ENCODE assay signal across 2 cellular contexts in the genomic region with DNA sequence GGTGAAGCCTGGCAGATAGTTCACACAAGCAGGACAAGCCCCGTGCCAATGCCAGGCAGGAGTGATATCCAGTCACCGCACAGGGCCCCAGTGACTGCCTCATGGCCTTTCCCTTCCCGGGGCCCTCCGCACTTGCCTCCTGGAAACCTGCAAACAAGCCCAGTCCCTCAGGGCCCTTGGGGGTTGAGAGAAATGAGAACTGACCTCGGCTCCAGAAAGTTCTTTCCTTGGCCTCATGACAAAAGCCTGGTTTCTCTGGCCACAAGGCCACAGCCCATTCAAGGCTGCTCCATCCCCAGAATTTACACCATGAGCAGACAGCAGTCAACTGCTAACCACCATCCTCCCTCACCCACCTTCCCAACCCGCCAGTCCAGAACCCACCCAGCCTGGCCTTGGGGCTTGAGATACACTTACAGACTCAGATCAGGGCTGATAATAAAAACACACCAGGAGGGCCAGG.
TF ChIP-seq lines count a peak whose summit lies in the region.

No MANE protein-coding gene starts in this region.

TF ChIP-seq in SK-N-SH, 30 proteins besides CTCF, POLR2A, EP300 and RAD21 (continued from another document):
- peak; percentile 72 for TF ChIP-seq GATA2 (CRISPR knock-in tag; IDR thresholded peaks at IDR 0.05)
- TF ChIP-seq MXI1 (IDR thresholded peaks at IDR 0.05; ENCODE audit: low read depth, low read length), result no peak
- TF ChIP-seq, protein P1, sequence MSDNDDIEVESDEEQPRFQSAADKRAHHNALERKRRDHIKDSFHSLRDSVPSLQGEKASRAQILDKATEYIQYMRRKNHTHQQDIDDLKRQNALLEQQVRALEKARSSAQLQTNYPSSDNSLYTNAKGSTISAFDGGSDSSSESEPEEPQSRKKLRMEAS (IDR thresholded peaks at IDR 0.05; ENCODE audit: low read depth), result no peak
- no peak for TF ChIP-seq RCOR1 (IDR thresholded peaks at IDR 0.05; ENCODE audit: low read length)
- TF ChIP-seq, protein P2, sequence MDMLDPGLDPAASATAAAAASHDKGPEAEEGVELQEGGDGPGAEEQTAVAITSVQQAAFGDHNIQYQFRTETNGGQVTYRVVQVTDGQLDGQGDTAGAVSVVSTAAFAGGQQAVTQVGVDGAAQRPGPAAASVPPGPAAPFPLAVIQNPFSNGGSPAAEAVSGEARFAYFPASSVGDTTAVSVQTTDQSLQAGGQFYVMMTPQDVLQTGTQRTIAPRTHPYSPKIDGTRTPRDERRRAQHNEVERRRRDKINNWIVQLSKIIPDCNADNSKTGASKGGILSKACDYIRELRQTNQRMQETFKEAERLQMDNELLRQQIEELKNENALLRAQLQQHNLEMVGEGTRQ (IDR thresholded peaks at IDR 0.05; ENCODE audit: borderline replicate concordance, low read depth, low read length), result no peak
- TF ChIP-seq MEF2A (IDR thresholded peaks at IDR 0.05; ENCODE audit: borderline replicate concordance, low read depth), result no peak
- TF ChIP-seq NFIC (IDR thresholded peaks at IDR 0.05; ENCODE audit: borderline replicate concordance), result no peak
- TF ChIP-seq SMC3 (IDR thresholded peaks at IDR 0.05; ENCODE audit: low read depth, low read length), result no peak
- TF ChIP-seq, protein P3, sequence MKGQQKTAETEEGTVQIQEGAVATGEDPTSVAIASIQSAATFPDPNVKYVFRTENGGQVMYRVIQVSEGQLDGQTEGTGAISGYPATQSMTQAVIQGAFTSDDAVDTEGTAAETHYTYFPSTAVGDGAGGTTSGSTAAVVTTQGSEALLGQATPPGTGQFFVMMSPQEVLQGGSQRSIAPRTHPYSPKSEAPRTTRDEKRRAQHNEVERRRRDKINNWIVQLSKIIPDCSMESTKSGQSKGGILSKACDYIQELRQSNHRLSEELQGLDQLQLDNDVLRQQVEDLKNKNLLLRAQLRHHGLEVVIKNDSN (IDR thresholded peaks at IDR 0.05; ENCODE audit: borderline replicate concordance, low read depth), result no peak
- TF ChIP-seq, protein P4, sequence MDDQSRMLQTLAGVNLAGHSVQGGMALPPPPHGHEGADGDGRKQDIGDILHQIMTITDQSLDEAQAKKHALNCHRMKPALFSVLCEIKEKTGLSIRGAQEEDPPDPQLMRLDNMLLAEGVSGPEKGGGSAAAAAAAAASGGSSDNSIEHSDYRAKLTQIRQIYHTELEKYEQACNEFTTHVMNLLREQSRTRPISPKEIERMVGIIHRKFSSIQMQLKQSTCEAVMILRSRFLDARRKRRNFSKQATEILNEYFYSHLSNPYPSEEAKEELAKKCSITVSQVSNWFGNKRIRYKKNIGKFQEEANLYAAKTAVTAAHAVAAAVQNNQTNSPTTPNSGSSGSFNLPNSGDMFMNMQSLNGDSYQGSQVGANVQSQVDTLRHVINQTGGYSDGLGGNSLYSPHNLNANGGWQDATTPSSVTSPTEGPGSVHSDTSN (IDR thresholded peaks at IDR 0.05), result no peak
- no peak for TF ChIP-seq YY1 (IDR thresholded peaks at IDR 0.05; ENCODE audit: low read depth)
- TF ChIP-seq, protein P5, sequence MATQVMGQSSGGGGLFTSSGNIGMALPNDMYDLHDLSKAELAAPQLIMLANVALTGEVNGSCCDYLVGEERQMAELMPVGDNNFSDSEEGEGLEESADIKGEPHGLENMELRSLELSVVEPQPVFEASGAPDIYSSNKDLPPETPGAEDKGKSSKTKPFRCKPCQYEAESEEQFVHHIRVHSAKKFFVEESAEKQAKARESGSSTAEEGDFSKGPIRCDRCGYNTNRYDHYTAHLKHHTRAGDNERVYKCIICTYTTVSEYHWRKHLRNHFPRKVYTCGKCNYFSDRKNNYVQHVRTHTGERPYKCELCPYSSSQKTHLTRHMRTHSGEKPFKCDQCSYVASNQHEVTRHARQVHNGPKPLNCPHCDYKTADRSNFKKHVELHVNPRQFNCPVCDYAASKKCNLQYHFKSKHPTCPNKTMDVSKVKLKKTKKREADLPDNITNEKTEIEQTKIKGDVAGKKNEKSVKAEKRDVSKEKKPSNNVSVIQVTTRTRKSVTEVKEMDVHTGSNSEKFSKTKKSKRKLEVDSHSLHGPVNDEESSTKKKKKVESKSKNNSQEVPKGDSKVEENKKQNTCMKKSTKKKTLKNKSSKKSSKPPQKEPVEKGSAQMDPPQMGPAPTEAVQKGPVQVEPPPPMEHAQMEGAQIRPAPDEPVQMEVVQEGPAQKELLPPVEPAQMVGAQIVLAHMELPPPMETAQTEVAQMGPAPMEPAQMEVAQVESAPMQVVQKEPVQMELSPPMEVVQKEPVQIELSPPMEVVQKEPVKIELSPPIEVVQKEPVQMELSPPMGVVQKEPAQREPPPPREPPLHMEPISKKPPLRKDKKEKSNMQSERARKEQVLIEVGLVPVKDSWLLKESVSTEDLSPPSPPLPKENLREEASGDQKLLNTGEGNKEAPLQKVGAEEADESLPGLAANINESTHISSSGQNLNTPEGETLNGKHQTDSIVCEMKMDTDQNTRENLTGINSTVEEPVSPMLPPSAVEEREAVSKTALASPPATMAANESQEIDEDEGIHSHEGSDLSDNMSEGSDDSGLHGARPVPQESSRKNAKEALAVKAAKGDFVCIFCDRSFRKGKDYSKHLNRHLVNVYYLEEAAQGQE (IDR thresholded peaks at IDR 0.05; ENCODE audit: low read depth, low read length), result no peak
- no peak for TF ChIP-seq TEAD4 (IDR thresholded peaks at IDR 0.05; ENCODE audit: borderline replicate concordance, insufficient read depth)
- TF ChIP-seq NRF1 (IDR thresholded peaks at IDR 0.05; ENCODE audit: low read depth, low read length), result no peak
- 0 out of 2 replicates have a peak, but pooled peaks have one; percentile 38 for TF ChIP-seq FOXJ3 (CRISPR knock-in tag; IDR thresholded peaks at IDR 0.05)
- no peak for TF ChIP-seq SIN3A (IDR thresholded peaks at IDR 0.05; ENCODE audit: borderline replicate concordance, low read depth, low read length)
- no peak for TF ChIP-seq EZH2phosphoT487 (IDR thresholded peaks at IDR 0.05; ENCODE audit: borderline replicate concordance, low read depth)
TF ChIP-seq in SK-N-SH: peak in this region for 3.

TF ChIP-seq in SK-N-SH treated with all-trans-retinoic acid at 6 μM for 48 hours, 23 proteins besides CTCF, POLR2A, EP300 and RAD21 (continued from another document):
- TF ChIP-seq, protein P6, sequence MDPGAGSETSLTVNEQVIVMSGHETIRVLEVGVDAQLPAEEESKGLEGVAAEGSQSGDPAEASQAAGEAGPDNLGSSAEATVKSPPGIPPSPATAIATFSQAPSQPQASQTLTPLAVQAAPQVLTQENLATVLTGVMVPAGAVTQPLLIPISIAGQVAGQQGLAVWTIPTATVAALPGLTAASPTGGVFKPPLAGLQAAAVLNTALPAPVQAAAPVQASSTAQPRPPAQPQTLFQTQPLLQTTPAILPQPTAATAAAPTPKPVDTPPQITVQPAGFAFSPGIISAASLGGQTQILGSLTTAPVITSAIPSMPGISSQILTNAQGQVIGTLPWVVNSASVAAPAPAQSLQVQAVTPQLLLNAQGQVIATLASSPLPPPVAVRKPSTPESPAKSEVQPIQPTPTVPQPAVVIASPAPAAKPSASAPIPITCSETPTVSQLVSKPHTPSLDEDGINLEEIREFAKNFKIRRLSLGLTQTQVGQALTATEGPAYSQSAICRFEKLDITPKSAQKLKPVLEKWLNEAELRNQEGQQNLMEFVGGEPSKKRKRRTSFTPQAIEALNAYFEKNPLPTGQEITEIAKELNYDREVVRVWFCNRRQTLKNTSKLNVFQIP (CRISPR knock-in tag; IDR thresholded peaks at IDR 0.05; ENCODE audit: borderline replicate concordance, low read depth), result no peak
- no peak for TF ChIP-seq ZFP30 (CRISPR knock-in tag; IDR thresholded peaks at IDR 0.05)
- no peak for TF ChIP-seq PPARA (CRISPR knock-in tag; IDR thresholded peaks at IDR 0.05; ENCODE audit: borderline replicate concordance)
- no peak for TF ChIP-seq ZNF565 (CRISPR knock-in tag; conservative IDR thresholded peaks at IDR 0.05; ENCODE audit: low read depth)
